In genomic region chr2:4745596-4745995, GRCh38 we compare ENCODE assay signal across 17 cellular contexts.
DNase-seq lines count a peak whose midpoint lies in the region; ATAC-seq, FAIRE-seq and TF ChIP-seq lines count a peak whose summit lies in the region.
"Had no signal": no experiment of that assay in that cellular context is flagged by ENCODE, and none has a peak within 500 bp of the region (broad histone marks: within the 10 kb centered on the region; RNA-seq: fewer than 3 reads in every experiment).

No MANE protein-coding gene starts in this region.

- no peak overlapping the region for H3K27ac ChIP-seq in small intestine (ENCODE audit: low read depth in 1 of 2, low read length in 1 of 2)
- H3K27ac ChIP-seq: 22Rv1 had no signal

- no peak overlapping the region for H3K4me3 ChIP-seq in epithelial cell of esophagus (ENCODE audit: low read length)
- H3K4me3 ChIP-seq in small intestine (ENCODE audit: low read depth in 1 of 2, low read length in 2 of 2), result no peak overlapping the region

- H3K27me3 ChIP-seq in small intestine (ENCODE audit: control insufficient read depth in 2 of 2, insufficient read depth in 2 of 2, low read length in 2 of 2), result no peaks in the 10 kb centered on the region

- H3K27me3 Mint-ChIP-seq in stimulated activated memory B cell treated with anti-CD40 and anti-IgM and Interleukin-4, amounts not matched to agents 10 μg/mL and 1 μg/mL and 100 μg/mL, for 72 hours, result no peaks in the 10 kb centered on the region
- H3K27me3 Mint-ChIP-seq: activated naive CD8-positive, alpha-beta T cell treated with anti-CD3 and anti-CD28 coated beads, Interleukin-2, amount 50 U/mL, for 24 hours; central memory CD8-positive, alpha-beta T cell had no signal

- H3K4me1 ChIP-seq in small intestine (ENCODE audit: control insufficient read depth in 2 of 2, insufficient read depth in 1 of 2, low read depth in 1 of 2, low read length in 1 of 2), result no peaks in the 10 kb centered on the region

- H3K36me3 Mint-ChIP-seq in stimulated activated memory B cell treated with anti-CD40 and anti-IgM and Interleukin-4, amounts not matched to agents 10 μg/mL and 1 μg/mL and 100 μg/mL, for 72 hours, result no peaks in the 10 kb centered on the region
- H3K36me3 Mint-ChIP-seq: CD14-positive monocyte had no signal

- no peak overlapping the region for H3K27ac Mint-ChIP-seq in stimulated activated memory B cell treated with anti-CD40 and anti-IgM and Interleukin-4, amounts not matched to agents 10 μg/mL and 1 μg/mL and 100 μg/mL, for 72 hours
- H3K27ac Mint-ChIP-seq: activated CD8-positive, alpha-beta T cell treated with anti-CD3 and anti-CD28 coated beads, Interleukin-2, amount 10 ng/mL, durations not matched to agents 7 days and 5 days; activated naive CD8-positive, alpha-beta T cell treated with anti-CD3 and anti-CD28 coated beads, Interleukin-2, amount 50 U/mL, for 24 hours; activated T-helper 1 cell treated with anti-CD3 and anti-CD28 coated beads, Interleukin-12 subunit alpha, Interleukin-12 subunit beta, Interleukin-2, Interleukin-4 antibody, amounts not matched to agents 30 ng/mL and 10 ng/mL and 1 ng/mL, durations not matched to agents 14 hours and 24 hours and 36 hours; CD14-positive monocyte; immature natural killer cell had no signal

- no peak overlapping the region for H3K4me3 Mint-ChIP-seq in stimulated activated memory B cell treated with anti-CD40 and anti-IgM and Interleukin-4, amounts not matched to agents 10 μg/mL and 1 μg/mL and 100 μg/mL, for 72 hours
- H3K4me3 Mint-ChIP-seq: activated CD8-positive, alpha-beta T cell treated with anti-CD3 and anti-CD28 coated beads, Interleukin-2, amount 10 ng/mL, durations not matched to agents 7 days and 5 days; activated naive CD8-positive, alpha-beta T cell treated with anti-CD3 and anti-CD28 coated beads, Interleukin-2, amount 50 U/mL, for 24 hours; activated T-helper 1 cell treated with anti-CD3 and anti-CD28 coated beads, Interleukin-12 subunit alpha, Interleukin-12 subunit beta, Interleukin-2, Interleukin-4 antibody, amounts not matched to agents 30 ng/mL and 10 ng/mL and 1 ng/mL, durations not matched to agents 14 hours and 24 hours and 36 hours; CD14-positive monocyte; central memory CD8-positive, alpha-beta T cell; immature natural killer cell had no signal

- no peaks in the 10 kb centered on the region for H3K4me1 Mint-ChIP-seq in stimulated activated memory B cell treated with anti-CD40 and anti-IgM and Interleukin-4, amounts not matched to agents 10 μg/mL and 1 μg/mL and 100 μg/mL, for 72 hours
- H3K4me1 Mint-ChIP-seq: activated naive CD8-positive, alpha-beta T cell treated with anti-CD3 and anti-CD28 coated beads, Interleukin-2, amount 50 U/mL, for 24 hours; CD14-positive monocyte; central memory CD8-positive, alpha-beta T cell; immature natural killer cell had no signal

- FAIRE-seq in small intestine (lab: Jason Lieb, UNC), result no peak

- DNase-seq in DMS153 (lab: John Stamatoyannopoulos, UW) (peak; percentile 43), DMS153 treated with DMSO at 0.1 percent for 48 hours (lab: John Stamatoyannopoulos, UW; ENCODE audit: unreplicated experiment) (no peak), NCI-H2227 treated with DMSO at 0.1 percent for 48 hours (lab: John Stamatoyannopoulos, UW) (peak; percentile 63), epithelial cell of esophagus (ENCODE audit: low read depth) (peak; percentile 23), small intestine (no peak)
- DNase-seq in stimulated activated naive CD8-positive, alpha-beta T cell treated with anti-CD3 and anti-CD28 coated beads, Interleukin-15, Interleukin-2, amounts not matched to agents 100 U/mL and 50 U/mL, for 24 hours, result no peak
- DNase-seq: activated CD8-positive, alpha-beta T cell treated with anti-CD3 and anti-CD28 coated beads, Interleukin-2, amount 10 ng/mL, durations not matched to agents 7 days and 5 days; activated naive CD8-positive, alpha-beta T cell treated with anti-CD3 and anti-CD28 coated beads, Interleukin-2, amount 50 U/mL, for 24 hours; immature natural killer cell; NCI-H187 treated with DMSO at 0.1 percent for 48 hours; stimulated activated CD4-positive, alpha-beta T cell treated with anti-CD3 and anti-CD28 coated beads, Interleukin-12 subunit alpha, Interleukin-12 subunit beta, amount 100 ng/mL, for 4 hours had no signal

- no peaks in the 10 kb centered on the region for H3K36me3 ChIP-seq in small intestine (ENCODE audit: control insufficient read depth in 2 of 2, insufficient read depth in 2 of 2, low read length in 2 of 2)

- peak; percentile 50 for ATAC-seq in stimulated activated memory B cell treated with anti-CD40 and anti-IgM and Interleukin-4, amounts not matched to agents 10 μg/mL and 1 μg/mL and 100 μg/mL, for 72 hours
- no peak for ATAC-seq in stimulated activated naive CD8-positive, alpha-beta T cell treated with anti-CD3 and anti-CD28 coated beads, Interleukin-15, Interleukin-2, amounts not matched to agents 100 U/mL and 50 U/mL, for 24 hours
- ATAC-seq in HG03159 (IDR thresholded peaks at IDR 0.05; ENCODE audit: unreplicated experiment), result no peak
- ATAC-seq: activated CD8-positive, alpha-beta T cell treated with anti-CD3 and anti-CD28 coated beads, Interleukin-2, amount 10 ng/mL, durations not matched to agents 7 days and 5 days; activated naive CD8-positive, alpha-beta T cell treated with anti-CD3 and anti-CD28 coated beads, Interleukin-2, amount 50 U/mL, for 24 hours had no signal

- WGBS in small intestine, 3 donors, result 57 to 73% (median 59%) methylated on average over 9 of the region's 9 CpGs

- TF ChIP-seq CTCF in epithelial cell of esophagus (IDR thresholded peaks at IDR 0.05; ENCODE audit: insufficient read depth, low read depth, low read length, missing control alignments), result no peak

- no peaks in the 10 kb centered on the region for H3K9me3 ChIP-seq in small intestine (ENCODE audit: control insufficient read depth, low read depth)

- peaks cover 8% of the 10 kb centered on the region for H3K9me3 Mint-ChIP-seq in stimulated activated memory B cell treated with anti-CD40 and anti-IgM and Interleukin-4, amounts not matched to agents 10 μg/mL and 1 μg/mL and 100 μg/mL, for 72 hours

Comparison
In these comparisons a context has a peak if more than half of its experiments do, and no peak if none do; other contexts are left out.
1. DNase-seq: peak in DMS153 (single experiment), NCI-H2227 treated with DMSO at 0.1 percent for 48 hours (single experiment) and epithelial cell of esophagus (single experiment); none in DMS153 treated with DMSO at 0.1 percent for 48 hours (single experiment), stimulated activated naive CD8-positive, alpha-beta T cell treated with anti-CD3 and anti-CD28 coated beads, Interleukin-15, Interleukin-2, amounts not matched to agents 100 U/mL and 50 U/mL, for 24 hours (single experiment) and small intestine (single experiment).